In the genomic region with DNA sequence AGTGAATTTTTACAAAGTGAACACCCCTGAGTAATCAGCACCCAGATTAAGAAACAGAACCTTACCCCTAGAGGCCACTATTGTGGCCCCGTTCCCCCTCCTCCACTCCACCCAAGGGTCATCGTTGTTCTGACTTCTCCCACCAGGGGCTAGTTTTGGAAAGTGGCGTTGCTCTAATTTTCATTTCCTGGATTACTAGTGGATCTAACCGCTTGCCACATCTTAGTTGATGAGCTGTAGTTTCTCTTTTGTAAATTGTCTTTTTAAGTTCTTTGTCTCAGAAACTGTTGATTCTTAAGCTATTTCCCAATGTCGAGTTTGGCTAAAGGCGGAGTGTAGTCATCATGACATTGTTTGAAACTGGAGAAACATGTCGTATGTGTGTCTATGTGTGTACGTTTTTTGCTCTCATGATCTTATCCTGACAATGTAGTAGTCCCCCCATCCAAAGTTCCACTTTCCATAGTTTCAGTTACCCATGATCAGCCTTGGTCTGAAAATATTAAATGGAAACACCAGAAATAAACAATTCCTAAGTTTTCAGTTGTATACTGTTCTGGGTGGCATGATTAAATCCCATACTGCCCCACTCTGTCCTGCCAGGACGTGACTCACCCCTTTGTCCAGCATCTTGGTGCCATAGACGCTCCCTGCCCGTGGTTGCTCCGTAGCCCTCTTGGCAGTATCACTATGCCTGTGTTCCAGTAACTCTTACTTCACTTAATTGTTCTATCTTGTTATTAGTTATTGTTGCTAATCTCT, we compare ENCODE assay signal across 1 cellular context.
TF ChIP-seq lines count a peak whose summit lies in the region.

No MANE protein-coding gene starts in this region.

TF ChIP-seq in K562, 482 proteins besides CTCF, POLR2A, EP300 and RAD21 (continued from another document and continues in another):
- no peak for TF ChIP-seq FUS (optimal IDR thresholded peaks at IDR 0.05; ENCODE audit: low read depth, low read length)
- no peak for TF ChIP-seq CBFB (CRISPR knock-in tag; IDR thresholded peaks at IDR 0.05)
- TF ChIP-seq ATF7 (IDR thresholded peaks at IDR 0.05) = no peak
- no peak for TF ChIP-seq ARID2 (IDR thresholded peaks at IDR 0.05)
- no peak for TF ChIP-seq KLF16 (IDR thresholded peaks at IDR 0.05)
- TF ChIP-seq BHLHE40 (IDR thresholded peaks at IDR 0.05; ENCODE audit: low read length) = 0 out of 2 replicates have a peak, but pooled peaks have one; percentile 5
- TF ChIP-seq U2AF1 (optimal IDR thresholded peaks at IDR 0.05; ENCODE audit: low read depth, low read length) = no peak
- TF ChIP-seq MTA3 (IDR thresholded peaks at IDR 0.05; ENCODE audit: borderline replicate concordance) = no peak
- no peak for TF ChIP-seq ZNF133 (CRISPR knock-in tag; IDR thresholded peaks at IDR 0.05)
- no peak for TF ChIP-seq ZNF324 (CRISPR knock-in tag; IDR thresholded peaks at IDR 0.05)
- no peak for TF ChIP-seq RB1 (IDR thresholded peaks at IDR 0.05; ENCODE audit: low read depth)
- TF ChIP-seq TCF3 (CRISPR knock-in tag; IDR thresholded peaks at IDR 0.05) = no peak
- TF ChIP-seq, protein P1, sequence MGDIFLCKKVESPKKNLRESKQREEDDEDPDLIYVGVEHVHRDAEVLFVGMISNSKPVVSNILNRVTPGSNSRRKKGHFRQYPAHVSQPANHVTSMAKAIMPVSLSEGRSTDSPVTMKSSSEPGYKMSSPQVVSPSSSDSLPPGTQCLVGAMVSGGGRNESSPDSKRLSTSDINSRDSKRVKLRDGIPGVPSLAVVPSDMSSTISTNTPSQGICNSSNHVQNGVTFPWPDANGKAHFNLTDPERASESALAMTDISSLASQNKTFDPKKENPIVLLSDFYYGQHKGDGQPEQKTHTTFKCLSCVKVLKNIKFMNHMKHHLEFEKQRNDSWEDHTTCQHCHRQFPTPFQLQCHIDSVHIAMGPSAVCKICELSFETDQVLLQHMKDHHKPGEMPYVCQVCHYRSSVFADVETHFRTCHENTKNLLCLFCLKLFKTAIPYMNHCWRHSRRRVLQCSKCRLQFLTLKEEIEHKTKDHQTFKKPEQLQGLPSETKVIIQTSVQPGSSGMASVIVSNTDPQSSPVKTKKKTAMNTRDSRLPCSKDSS (IDR thresholded peaks at IDR 0.05; ENCODE audit: low read depth, partially characterized antibody) = no peak
- no peak for TF ChIP-seq CHD4 (IDR thresholded peaks at IDR 0.05; ENCODE audit: insufficient read depth, insufficient replicate concordance, low read depth, low read length, poor library complexity, severe bottlenecking)
- peak; percentile 39; the same call in 1 of the 2 replicates for TF ChIP-seq SMC3 (conservative IDR thresholded peaks at IDR 0.05; ENCODE audit: insufficient read depth, low read depth, low read length)
- no peak for TF ChIP-seq RAD51 (IDR thresholded peaks at IDR 0.05; ENCODE audit: borderline replicate concordance, low read depth)
- TF ChIP-seq TGIF2 (CRISPR knock-in tag; IDR thresholded peaks at IDR 0.05) = no peak
- no peak for TF ChIP-seq ZNF79 (CRISPR knock-in tag; IDR thresholded peaks at IDR 0.05; ENCODE audit: low read depth)
- TF ChIP-seq NCOA4 (IDR thresholded peaks at IDR 0.05; ENCODE audit: partially characterized antibody) = no peak
- TF ChIP-seq ZNF561 (CRISPR knock-in tag; conservative IDR thresholded peaks at IDR 0.05) = no peak
- peak; percentile 31; the same call in 1 of the 2 replicates for TF ChIP-seq CHD2 (IDR thresholded peaks at IDR 0.05; ENCODE audit: low read depth, low read length)
- no peak for TF ChIP-seq HSF4 (CRISPR knock-in tag; IDR thresholded peaks at IDR 0.05; ENCODE audit: borderline replicate concordance)
- TF ChIP-seq PHF20 (IDR thresholded peaks at IDR 0.05; ENCODE audit: partially characterized antibody) = no peak
- TF ChIP-seq PYGO2 (tag; IDR thresholded peaks at IDR 0.05) = no peak
- no peak for TF ChIP-seq POLR3A (IDR thresholded peaks at IDR 0.05; ENCODE audit: borderline replicate concordance, extremely low read depth, insufficient read depth, insufficient read length)
- no peak for TF ChIP-seq ETV6 (IDR thresholded peaks at IDR 0.05; ENCODE audit: borderline replicate concordance in 1 of 2, low read depth in 2 of 2, low read length in 1 of 2)
- no peak for TF ChIP-seq ETV6 (CRISPR knock-in tag; IDR thresholded peaks at IDR 0.05; ENCODE audit: borderline replicate concordance)
- TF ChIP-seq, protein P2, sequence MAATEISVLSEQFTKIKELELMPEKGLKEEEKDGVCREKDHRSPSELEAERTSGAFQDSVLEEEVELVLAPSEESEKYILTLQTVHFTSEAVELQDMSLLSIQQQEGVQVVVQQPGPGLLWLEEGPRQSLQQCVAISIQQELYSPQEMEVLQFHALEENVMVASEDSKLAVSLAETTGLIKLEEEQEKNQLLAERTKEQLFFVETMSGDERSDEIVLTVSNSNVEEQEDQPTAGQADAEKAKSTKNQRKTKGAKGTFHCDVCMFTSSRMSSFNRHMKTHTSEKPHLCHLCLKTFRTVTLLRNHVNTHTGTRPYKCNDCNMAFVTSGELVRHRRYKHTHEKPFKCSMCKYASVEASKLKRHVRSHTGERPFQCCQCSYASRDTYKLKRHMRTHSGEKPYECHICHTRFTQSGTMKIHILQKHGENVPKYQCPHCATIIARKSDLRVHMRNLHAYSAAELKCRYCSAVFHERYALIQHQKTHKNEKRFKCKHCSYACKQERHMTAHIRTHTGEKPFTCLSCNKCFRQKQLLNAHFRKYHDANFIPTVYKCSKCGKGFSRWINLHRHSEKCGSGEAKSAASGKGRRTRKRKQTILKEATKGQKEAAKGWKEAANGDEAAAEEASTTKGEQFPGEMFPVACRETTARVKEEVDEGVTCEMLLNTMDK (IDR thresholded peaks at IDR 0.05; ENCODE audit: borderline replicate concordance, insufficient read depth, low read depth, low read length, poor library complexity, severe bottlenecking) = peak; percentile 50
- TF ChIP-seq, protein P3, sequence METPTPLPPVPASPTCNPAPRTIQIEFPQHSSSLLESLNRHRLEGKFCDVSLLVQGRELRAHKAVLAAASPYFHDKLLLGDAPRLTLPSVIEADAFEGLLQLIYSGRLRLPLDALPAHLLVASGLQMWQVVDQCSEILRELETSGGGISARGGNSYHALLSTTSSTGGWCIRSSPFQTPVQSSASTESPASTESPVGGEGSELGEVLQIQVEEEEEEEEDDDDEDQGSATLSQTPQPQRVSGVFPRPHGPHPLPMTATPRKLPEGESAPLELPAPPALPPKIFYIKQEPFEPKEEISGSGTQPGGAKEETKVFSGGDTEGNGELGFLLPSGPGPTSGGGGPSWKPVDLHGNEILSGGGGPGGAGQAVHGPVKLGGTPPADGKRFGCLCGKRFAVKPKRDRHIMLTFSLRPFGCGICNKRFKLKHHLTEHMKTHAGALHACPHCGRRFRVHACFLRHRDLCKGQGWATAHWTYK (CRISPR knock-in tag; IDR thresholded peaks at IDR 0.05) = no peak
- no peak for TF ChIP-seq SMAD2 (IDR thresholded peaks at IDR 0.05; ENCODE audit: low read depth, low read length)
- no peak for TF ChIP-seq ZFP36 (IDR thresholded peaks at IDR 0.05; ENCODE audit: low read depth, low read length, partially characterized antibody)
- TF ChIP-seq, protein P4, sequence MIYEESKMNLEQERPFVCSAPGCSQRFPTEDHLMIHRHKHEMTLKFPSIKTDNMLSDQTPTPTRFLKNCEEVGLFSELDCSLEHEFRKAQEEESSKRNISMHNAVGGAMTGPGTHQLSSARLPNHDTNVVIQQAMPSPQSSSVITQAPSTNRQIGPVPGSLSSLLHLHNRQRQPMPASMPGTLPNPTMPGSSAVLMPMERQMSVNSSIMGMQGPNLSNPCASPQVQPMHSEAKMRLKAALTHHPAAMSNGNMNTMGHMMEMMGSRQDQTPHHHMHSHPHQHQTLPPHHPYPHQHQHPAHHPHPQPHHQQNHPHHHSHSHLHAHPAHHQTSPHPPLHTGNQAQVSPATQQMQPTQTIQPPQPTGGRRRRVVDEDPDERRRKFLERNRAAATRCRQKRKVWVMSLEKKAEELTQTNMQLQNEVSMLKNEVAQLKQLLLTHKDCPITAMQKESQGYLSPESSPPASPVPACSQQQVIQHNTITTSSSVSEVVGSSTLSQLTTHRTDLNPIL (CRISPR knock-in tag; IDR thresholded peaks at IDR 0.05) = no peak
- no peak for TF ChIP-seq ZNF347 (CRISPR knock-in tag; IDR thresholded peaks at IDR 0.05; ENCODE audit: low read depth)
- TF ChIP-seq PHB (CRISPR knock-in tag; IDR thresholded peaks at IDR 0.05) = no peak
- TF ChIP-seq NUFIP1 (IDR thresholded peaks at IDR 0.05; ENCODE audit: partially characterized antibody) = no peak
- TF ChIP-seq MED1 (CRISPR knock-in tag; IDR thresholded peaks at IDR 0.05; ENCODE audit: borderline replicate concordance) = no peak
- no peak for TF ChIP-seq PURB (CRISPR knock-in tag; IDR thresholded peaks at IDR 0.05; ENCODE audit: low read depth)
- TF ChIP-seq, protein P5, sequence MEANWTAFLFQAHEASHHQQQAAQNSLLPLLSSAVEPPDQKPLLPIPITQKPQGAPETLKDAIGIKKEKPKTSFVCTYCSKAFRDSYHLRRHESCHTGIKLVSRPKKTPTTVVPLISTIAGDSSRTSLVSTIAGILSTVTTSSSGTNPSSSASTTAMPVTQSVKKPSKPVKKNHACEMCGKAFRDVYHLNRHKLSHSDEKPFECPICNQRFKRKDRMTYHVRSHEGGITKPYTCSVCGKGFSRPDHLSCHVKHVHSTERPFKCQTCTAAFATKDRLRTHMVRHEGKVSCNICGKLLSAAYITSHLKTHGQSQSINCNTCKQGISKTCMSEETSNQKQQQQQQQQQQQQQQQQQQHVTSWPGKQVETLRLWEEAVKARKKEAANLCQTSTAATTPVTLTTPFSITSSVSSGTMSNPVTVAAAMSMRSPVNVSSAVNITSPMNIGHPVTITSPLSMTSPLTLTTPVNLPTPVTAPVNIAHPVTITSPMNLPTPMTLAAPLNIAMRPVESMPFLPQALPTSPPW (CRISPR knock-in tag; IDR thresholded peaks at IDR 0.05) = peak; percentile 49
- no peak for TF ChIP-seq MYNN (IDR thresholded peaks at IDR 0.05)
- no peak for TF ChIP-seq MYNN (CRISPR knock-in tag; IDR thresholded peaks at IDR 0.05)
- TF ChIP-seq, protein P6, sequence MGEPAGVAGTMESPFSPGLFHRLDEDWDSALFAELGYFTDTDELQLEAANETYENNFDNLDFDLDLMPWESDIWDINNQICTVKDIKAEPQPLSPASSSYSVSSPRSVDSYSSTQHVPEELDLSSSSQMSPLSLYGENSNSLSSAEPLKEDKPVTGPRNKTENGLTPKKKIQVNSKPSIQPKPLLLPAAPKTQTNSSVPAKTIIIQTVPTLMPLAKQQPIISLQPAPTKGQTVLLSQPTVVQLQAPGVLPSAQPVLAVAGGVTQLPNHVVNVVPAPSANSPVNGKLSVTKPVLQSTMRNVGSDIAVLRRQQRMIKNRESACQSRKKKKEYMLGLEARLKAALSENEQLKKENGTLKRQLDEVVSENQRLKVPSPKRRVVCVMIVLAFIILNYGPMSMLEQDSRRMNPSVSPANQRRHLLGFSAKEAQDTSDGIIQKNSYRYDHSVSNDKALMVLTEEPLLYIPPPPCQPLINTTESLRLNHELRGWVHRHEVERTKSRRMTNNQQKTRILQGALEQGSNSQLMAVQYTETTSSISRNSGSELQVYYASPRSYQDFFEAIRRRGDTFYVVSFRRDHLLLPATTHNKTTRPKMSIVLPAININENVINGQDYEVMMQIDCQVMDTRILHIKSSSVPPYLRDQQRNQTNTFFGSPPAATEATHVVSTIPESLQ (CRISPR knock-in tag; IDR thresholded peaks at IDR 0.05) = no peak
- TF ChIP-seq GTF2E2 (tag; IDR thresholded peaks at IDR 0.05) = no peak
- TF ChIP-seq DMBX1 (CRISPR knock-in tag; IDR thresholded peaks at IDR 0.05; ENCODE audit: borderline replicate concordance) = no peak
- TF ChIP-seq, protein P7, sequence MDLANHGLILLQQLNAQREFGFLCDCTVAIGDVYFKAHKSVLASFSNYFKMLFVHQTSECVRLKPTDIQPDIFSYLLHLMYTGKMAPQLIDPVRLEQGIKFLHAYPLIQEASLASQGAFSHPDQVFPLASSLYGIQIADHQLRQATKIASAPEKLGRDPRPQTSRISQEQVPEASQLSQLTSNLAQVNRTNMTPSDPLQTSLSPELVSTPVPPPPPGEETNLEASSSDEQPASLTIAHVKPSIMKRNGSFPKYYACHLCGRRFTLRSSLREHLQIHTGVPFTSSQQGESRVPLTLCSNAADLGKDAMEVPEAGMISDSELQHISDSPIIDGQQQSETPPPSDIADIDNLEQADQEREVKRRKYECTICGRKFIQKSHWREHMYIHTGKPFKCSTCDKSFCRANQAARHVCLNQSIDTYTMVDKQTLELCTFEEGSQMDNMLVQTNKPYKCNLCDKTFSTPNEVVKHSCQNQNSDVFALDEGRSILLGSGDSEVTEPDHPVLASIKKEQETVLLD (IDR thresholded peaks at IDR 0.05) = no peak
- TF ChIP-seq, protein P8, sequence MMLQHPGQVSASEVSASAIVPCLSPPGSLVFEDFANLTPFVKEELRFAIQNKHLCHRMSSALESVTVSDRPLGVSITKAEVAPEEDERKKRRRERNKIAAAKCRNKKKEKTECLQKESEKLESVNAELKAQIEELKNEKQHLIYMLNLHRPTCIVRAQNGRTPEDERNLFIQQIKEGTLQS (IDR thresholded peaks at IDR 0.05) = no peak
- TF ChIP-seq, protein P8 (CRISPR knock-in tag; conservative IDR thresholded peaks at IDR 0.05) = no peak
- no peak for TF ChIP-seq NCOA6 (IDR thresholded peaks at IDR 0.05)
- no peak for TF ChIP-seq STAT5B (CRISPR knock-in tag; IDR thresholded peaks at IDR 0.05)
- TF ChIP-seq NFRKB (IDR thresholded peaks at IDR 0.05; ENCODE audit: low read depth) = 0 out of 2 replicates have a peak, but pooled peaks have one; percentile 35
- peak; percentile 48; the same call in 1 of the 2 replicates for TF ChIP-seq ZBTB7A (IDR thresholded peaks at IDR 0.05; ENCODE audit: borderline replicate concordance, control insufficient read depth, low read depth, low read length)
- TF ChIP-seq SETDB1 (IDR thresholded peaks at IDR 0.05; ENCODE audit: low read length) = no peak
- no peak for TF ChIP-seq ZNF589 (CRISPR knock-in tag; IDR thresholded peaks at IDR 0.05; ENCODE audit: low read depth)
- TF ChIP-seq TEAD2 (tag; IDR thresholded peaks at IDR 0.05) = no peak
- no peak for TF ChIP-seq DNMT1 (IDR thresholded peaks at IDR 0.05)
- no peak for TF ChIP-seq CTBP1 (IDR thresholded peaks at IDR 0.05; ENCODE audit: borderline replicate concordance)
- TF ChIP-seq ZNF431 (CRISPR knock-in tag; IDR thresholded peaks at IDR 0.05) = no peak
